ENCODE assay signal across 8 cellular contexts in the genomic region with DNA sequence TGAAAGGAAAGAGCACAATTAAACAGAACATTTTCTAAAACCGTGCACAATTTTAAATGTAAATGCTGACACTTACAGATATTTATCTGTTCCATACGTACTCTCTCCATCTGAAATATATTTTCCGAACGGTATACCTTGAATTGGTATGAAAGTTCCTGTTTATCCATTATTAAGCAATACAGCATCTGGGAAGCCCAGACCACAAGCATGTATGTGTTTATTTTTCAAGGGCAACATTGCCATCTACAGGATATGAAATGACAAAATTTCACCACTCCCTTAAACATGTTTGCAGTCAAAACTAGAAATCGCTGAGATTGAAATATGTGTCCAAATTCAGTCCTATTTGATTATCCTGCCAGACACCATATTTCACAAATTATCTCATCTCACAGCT.
DNase-seq lines count a peak whose midpoint lies in the region; ATAC-seq and TF ChIP-seq lines count a peak whose summit lies in the region.

No MANE protein-coding gene starts in this region.

- H3K79me2 ChIP-seq in GM23248 (ENCODE audit: insufficient read depth): no peaks in the 10 kb centered on the region

- peaks cover 14% of the 10 kb centered on the region; the same call in 1 of the 2 replicates for H3F3A ChIP-seq in GM23248 (ENCODE audit: insufficient read depth)

- peak overlapping the region; percentile 55 for H3K4me2 ChIP-seq in GM23248 (ENCODE audit: unreplicated experiment)

- in situ Hi-C loops in GM23248 (cut with MboI) (no loop called here), astrocyte of the cerebellum (cut with HindIII; ENCODE audit: low sequenced_read_pairs) (no loop called here)

- no peaks in the 10 kb centered on the region for H3K27me3 ChIP-seq in GM23248 (replicated peaks; ENCODE audit: insufficient read depth)

- H4K20me1 ChIP-seq in GM23248 (ENCODE audit: insufficient read depth): no peaks in the 10 kb centered on the region

- peak; percentile 82 for DNase-seq in GM23248
- DNase-seq in NCI-H2171 (lab: John Stamatoyannopoulos, UW): peak; percentile 53
- peak; percentile 63 for DNase-seq in astrocyte of the cerebellum (ENCODE audit: low read depth)
- DNase-seq in kidney glomerular epithelial cell (lab: John Stamatoyannopoulos, UW): peak; percentile 8
- DNase-seq in stimulated activated CD4-positive, alpha-beta T cell treated with anti-CD3 and anti-CD28 coated beads, Interleukin-2, amount 100 ng/mL, for 24 hours: no peak

- H3K9me2 ChIP-seq in GM23248 (ENCODE audit: insufficient read depth): no peaks in the 10 kb centered on the region

- H3K36me3 ChIP-seq in GM23248 (ENCODE audit: low read depth): no peaks in the 10 kb centered on the region

- H3K4me3 ChIP-seq in GM23248 (peak overlapping the region; percentile 31; the same call in 1 of the 2 replicates), astrocyte of the cerebellum (ENCODE audit: low read depth, low read length) (no peak overlapping the region)

- 4 to 6% methylated on average over 5 of the region's 5 CpGs for WGBS in GM23248 (ENCODE audit: low coverage in 1 of 2, low lambda C conversion rate in 2 of 2, missing lambda C conversion rate in 2 of 2), 2 experiments

- TF ChIP-seq CTCF in 22Rv1 (IDR thresholded peaks at IDR 0.05): peak; percentile 66
- TF ChIP-seq CTCF in astrocyte of the cerebellum (IDR thresholded peaks at IDR 0.05; ENCODE audit: low read depth, low read length, missing control alignments): peak; percentile 23

- ATAC-seq in HG02759 (IDR thresholded peaks at IDR 0.05; ENCODE audit: unreplicated experiment) (no peak), HG03159 (IDR thresholded peaks at IDR 0.05; ENCODE audit: unreplicated experiment) (no peak)

- peaks cover 23% of the 10 kb centered on the region for H3K4me1 ChIP-seq in GM23248 (ENCODE audit: insufficient read depth)

- peak overlapping the region; percentile 43 for H3K27ac ChIP-seq in 22Rv1
- H3K27ac ChIP-seq in GM23248: peak overlapping the region; percentile 42

- H3K9ac ChIP-seq in GM23248: peak overlapping the region; percentile 22; the same call in 1 of the 2 replicates

- no peaks in the 10 kb centered on the region for H3K9me3 ChIP-seq in GM23248 (ENCODE audit: low read depth)

- H2AFZ ChIP-seq in GM23248: peak overlapping the region; percentile 62

Comparison
In these comparisons a context has a peak if more than half of its experiments do, and no peak if none do; other contexts are left out.
1. DNase-seq: peak in GM23248 (single experiment), NCI-H2171 (single experiment), astrocyte of the cerebellum (single experiment) and kidney glomerular epithelial cell (single experiment); none in stimulated activated CD4-positive, alpha-beta T cell treated with anti-CD3 and anti-CD28 coated beads, Interleukin-2, amount 100 ng/mL, for 24 hours (0 of 2).